Comparison of ENCODE assay signal across 17 cellular contexts in genomic region chr7:27162548-27162848, GRCh38. TPM values are rescaled to one million over a fixed set of nuclear protein-coding genes. Genes with fewer than 3 reads are reported as not detected.
DNase-seq lines count a peak whose midpoint lies in the region; ATAC-seq, FAIRE-seq and TF ChIP-seq lines count a peak whose summit lies in the region.
"Had no signal": no experiment of that assay in that cellular context is flagged by ENCODE, and none has a peak within 500 bp of the region (broad histone marks: within the 10 kb centered on the region; RNA-seq: fewer than 3 reads in every experiment).

No MANE protein-coding gene starts in this region.

- FAIRE-seq in RCC 7860 (lab: Jason Lieb, UNC), result no peak

- H3K27me3 ChIP-seq in sigmoid colon, result no peaks in the 10 kb centered on the region

- H3K4me3 ChIP-seq in foreskin fibroblast (ENCODE audit: low read depth in 1 of 2, low read length in 2 of 2) (peak overlapping the region; percentile 59 to 93), sigmoid colon (peak overlapping the region in 3 of 4 donors; percentile 80 to 85 (median 83))
- H3K4me3 ChIP-seq: left ventricle myocardium inferior had no signal

- no peak for TF ChIP-seq CTCF in foreskin fibroblast (IDR thresholded peaks at IDR 0.05; ENCODE audit: low read depth, low read length)
- TF ChIP-seq CTCF in sigmoid colon (IDR thresholded peaks at IDR 0.05), result no peak

- intact Hi-C loops in sigmoid colon (cut with DNase I), result no loop called here

- peak; percentile 20 for DNase-seq in EH (ENCODE audit: low read depth)
- peak; percentile 29 for DNase-seq in RCC 7860 (ENCODE audit: low spot score)
- DNase-seq in foreskin fibroblast, result no peak
- DNase-seq in sigmoid colon, result no peak
- DNase-seq in GM19240 (ENCODE audit: insufficient read length, low spot score), result no peak
- DNase-seq in mucosa of gallbladder (ENCODE audit: low spot score), result no peak
- DNase-seq: activated CD4-positive, alpha-beta memory T cell treated with anti-CD3 and anti-CD28 coated beads for 36 hours; activated T-cell treated with anti-CD3 and anti-CD28 coated beads, Interleukin-2, amount 50 U/mL, for 4 hours; effector memory CD4-positive, alpha-beta T cell; naive thymus-derived CD4-positive, alpha-beta T cell; NCI-H1092; NCI-H748 treated with DMSO at 0.1 percent for 48 hours had no signal

- H3K9me3 ChIP-seq in sigmoid colon, result no peaks in the 10 kb centered on the region
- H3K9me3 ChIP-seq: left ventricle myocardium inferior had no signal

- ATAC-seq in GM21526 (IDR thresholded peaks at IDR 0.05; ENCODE audit: low FRiP score, unreplicated experiment) (no peak), GM18519 (IDR thresholded peaks at IDR 0.05; ENCODE audit: low FRiP score, unreplicated experiment) (no peak)
- ATAC-seq: activated T-cell treated with anti-CD3 and anti-CD28 coated beads, Interleukin-2, amount 50 U/mL, for 4 hours; naive thymus-derived CD4-positive, alpha-beta T cell had no signal

- no peak for TF ChIP-seq POLR2A in sigmoid colon (IDR thresholded peaks at IDR 0.05)

- H3K27ac ChIP-seq in sigmoid colon, result peak overlapping the region in 3 of 4 donors; percentile 97 to 98 (median 98)
- H3K27ac ChIP-seq: HL-60, left ventricle myocardium inferior had no signal

- no peaks in the 10 kb centered on the region for H3K36me3 ChIP-seq in sigmoid colon
- H3K36me3 ChIP-seq: left ventricle myocardium inferior had no signal

- WGBS in sigmoid colon, 2 donors, result 10 to 39% methylated on average over 4 of the region's 4 CpGs

- peaks cover 0 to 49% (median 36%) of the 10 kb centered on the region in 4 donors for H3K4me1 ChIP-seq in sigmoid colon

- no peak for TF ChIP-seq EP300 in sigmoid colon (IDR thresholded peaks at IDR 0.05)

RNA-seq across cellular contexts. Expression of gene HOXA9, which starts 2.8 kb away (rescaled TPM):
- total RNA-seq in sigmoid colon (10 to 100 TPM; 13.0 to 35.7 (median 18.2) TPM), mucosa of gallbladder (0.17 TPM)
- polyA plus RNA-seq in sigmoid colon, result 10 to 100 TPM; 21.4 to 22.4 (median 21.6) TPM
- total RNA-seq: left ventricle myocardium inferior had no signal
- polyA plus RNA-seq: naive thymus-derived CD4-positive, alpha-beta T cell had no signal

RNA-seq across cellular contexts. Expression of gene HOXA7, which starts 6.0 kb away (rescaled TPM):
- total RNA-seq in sigmoid colon (1 to 10 TPM; 4.7 to 9.1 (median 7.3) TPM), mucosa of gallbladder (not detected)
- polyA plus RNA-seq in sigmoid colon, result 10 to 100 TPM; 18.0 to 23.9 (median 18.0) TPM
- total RNA-seq: activated CD4-positive, alpha-beta memory T cell treated with anti-CD3 and anti-CD28 coated beads for 36 hours; activated T-cell treated with anti-CD3 and anti-CD28 coated beads, Interleukin-2, amount 50 U/mL, for 4 hours; naive thymus-derived CD4-positive, alpha-beta T cell; temporal lobe had no signal
- polyA plus RNA-seq: naive thymus-derived CD4-positive, alpha-beta T cell had no signal

RNA-seq across cellular contexts. Expression of gene HOXA3, which starts 10.1 kb away (rescaled TPM):
- total RNA-seq in sigmoid colon (10 to 100 TPM in 2 of 4 donors, 1 to 10 TPM in 2; 4.9 to 20.8 (median 12.0) TPM), mucosa of gallbladder (1.8 TPM)
- polyA plus RNA-seq in sigmoid colon, result 10 to 100 TPM in 2 of 3 donors, 1 to 10 TPM in 1; 3.9 to 15.6 (median 10.3) TPM
- total RNA-seq: activated CD4-positive, alpha-beta memory T cell treated with anti-CD3 and anti-CD28 coated beads for 36 hours; activated T-cell treated with anti-CD3 and anti-CD28 coated beads, Interleukin-2, amount 50 U/mL, for 4 hours; left ventricle myocardium inferior; temporal lobe had no signal
- polyA plus RNA-seq: naive thymus-derived CD4-positive, alpha-beta T cell had no signal

RNA-seq across cellular contexts. Expression of gene HOXA10, which starts 11.6 kb away (rescaled TPM):
- 10 to 100 TPM; 55.1 to 64.0 (median 59.5) TPM for total RNA-seq in sigmoid colon
- 10 to 100 TPM; 22.2 to 25.0 (median 22.8) TPM for polyA plus RNA-seq in sigmoid colon
- total RNA-seq in mucosa of gallbladder, result 0.12 TPM
- total RNA-seq: activated CD4-positive, alpha-beta memory T cell treated with anti-CD3 and anti-CD28 coated beads for 36 hours; left ventricle myocardium inferior; temporal lobe had no signal
- polyA plus RNA-seq: naive thymus-derived CD4-positive, alpha-beta T cell had no signal

RNA-seq across cellular contexts. Expression of gene HOXA6, which starts 14.9 kb away (rescaled TPM):
- 1 to 10 TPM; 4.2 to 10.0 (median 4.5) TPM for total RNA-seq in sigmoid colon
- polyA plus RNA-seq in sigmoid colon, result 1 to 10 TPM in 2 of 3 donors, not detected in 1; 1.6 to 8.1 TPM
- 0.29 TPM for total RNA-seq in mucosa of gallbladder
- total RNA-seq: activated CD4-positive, alpha-beta memory T cell treated with anti-CD3 and anti-CD28 coated beads for 36 hours; activated T-cell treated with anti-CD3 and anti-CD28 coated beads, Interleukin-2, amount 50 U/mL, for 4 hours; left ventricle myocardium inferior; temporal lobe had no signal
- polyA plus RNA-seq: naive thymus-derived CD4-positive, alpha-beta T cell had no signal

Comparison
In these comparisons a context has a peak if more than half of its experiments do, and no peak if none do; other contexts are left out.
1. DNase-seq: peak in EH (single experiment) and RCC 7860 (single experiment); none in foreskin fibroblast (0 of 2), sigmoid colon (single experiment), GM19240 (single experiment) and mucosa of gallbladder (single experiment).
2. RNA of gene HOXA9, which starts 2.8 kb away (total RNA-seq): 13.0 to 35.7 TPM in sigmoid colon; 0.17 TPM in mucosa of gallbladder (single experiment); every median in the first group is over 10 times any median in the second.